ENCODE assay signal across 7 cellular contexts in genomic region chr3:129688310-129688895, GRCh38.
DNase-seq lines count a peak whose midpoint lies in the region; ATAC-seq and TF ChIP-seq lines count a peak whose summit lies in the region.

No MANE protein-coding gene starts in this region.

- H3K27me3 ChIP-seq in liver (ENCODE audit: control insufficient read depth in 4 of 4, insufficient read depth in 4 of 4, low read length in 3 of 4) (no peaks in the 10 kb centered on the region), tibial nerve (no peaks in the 10 kb centered on the region)

- no peaks in the 10 kb centered on the region for H3K9me3 ChIP-seq in liver (ENCODE audit: control insufficient read depth in 4 of 4, low read length in 3 of 4)
- H3K9me3 ChIP-seq in tibial nerve, result no peaks in the 10 kb centered on the region

- H3K36me3 ChIP-seq in liver (ENCODE audit: control insufficient read depth in 4 of 4, insufficient read depth in 3 of 4, low read depth in 1 of 4, low read length in 3 of 4), result peaks cover 0 to 2% (median 0%) of the 10 kb centered on the region in 4 donors
- H3K36me3 ChIP-seq in tibial nerve, result no peaks in the 10 kb centered on the region

- H3K4me1 ChIP-seq in liver (ENCODE audit: control insufficient read depth in 4 of 4, insufficient read depth in 4 of 4, low read length in 3 of 4) (peaks cover 2 to 17% (median 9%) of the 10 kb centered on the region in 4 donors), tibial nerve (peaks cover 0 to 47% (median 9%) of the 10 kb centered on the region in 4 donors)

- TF ChIP-seq CTCF in liver (IDR thresholded peaks at IDR 0.05; ENCODE audit: low read depth, low read length, missing input control), result no peak
- TF ChIP-seq CTCF in tibial nerve (IDR thresholded peaks at IDR 0.05), result no peak

- H3K27ac ChIP-seq in liver (ENCODE audit: low read depth in 1 of 2, low read length in 2 of 2), result peak overlapping the region; percentile 67 to 89
- peak overlapping the region; percentile 10 to 67 (median 58) for H3K27ac ChIP-seq in tibial nerve

- TF ChIP-seq EP300 in tibial nerve (IDR thresholded peaks at IDR 0.05), result no peak

- H3K4me3 ChIP-seq in liver (ENCODE audit: low read depth in 1 of 3, low read length in 3 of 3) (peak overlapping the region; percentile 30 to 60 (median 50)), tibial nerve (peak overlapping the region in 3 of 4 donors; percentile 21 to 35 (median 23))

- WGBS in liver, result 23% methylated on average over 11 of the region's 11 CpGs
- 34 to 47% methylated on average over 11 of the region's 11 CpGs for WGBS in tibial nerve, 2 donors

- peak; percentile 32 to 46 for TF ChIP-seq RAD21 in liver (IDR thresholded peaks at IDR 0.05)

- H3K9ac ChIP-seq in liver (ENCODE audit: low read depth in 1 of 2, low read length in 2 of 2), result peak overlapping the region; percentile 51 to 79

- peak; percentile 74 for DNase-seq in NCI-H2107 (lab: John Stamatoyannopoulos, UW)
- DNase-seq in dermis microvascular lymphatic vessel endothelial cell (ENCODE audit: low read depth in 2 of 2), result peak; percentile 36 to 47
- peak; percentile 25 to 40 for DNase-seq in tibial nerve (ENCODE audit: low spot score in 2 of 2)
- DNase-seq in KG1 (lab: John Stamatoyannopoulos, UW), result no peak
- no peak for DNase-seq in erythroblast (lab: John Stamatoyannopoulos, UW)

- no peak for ATAC-seq in GM21717 (IDR thresholded peaks at IDR 0.05; ENCODE audit: unreplicated experiment)

- TF ChIP-seq POLR2A in tibial nerve (IDR thresholded peaks at IDR 0.05), result no peak
- TF ChIP-seq POLR2A in erythroblast (IDR thresholded peaks at IDR 0.05; ENCODE audit: low read length), result no peak

TF ChIP-seq in liver, 16 proteins besides CTCF, POLR2A, EP300 and RAD21:
- no peak for TF ChIP-seq JUND (IDR thresholded peaks at IDR 0.05)
- TF ChIP-seq FOXA2 (IDR thresholded peaks at IDR 0.05), result no peak
- no peak for TF ChIP-seq MAX (IDR thresholded peaks at IDR 0.05)
- peak; percentile 31 for TF ChIP-seq TAF1 (conservative IDR thresholded peaks at IDR 0.05)
- TF ChIP-seq EGR1 (IDR thresholded peaks at IDR 0.05; ENCODE audit: low read depth in 2 of 2), result no peak
- no peak for TF ChIP-seq HNF4G (IDR thresholded peaks at IDR 0.05)
- TF ChIP-seq GABPA (IDR thresholded peaks at IDR 0.05 in 1 of 2, conservative IDR thresholded peaks at IDR 0.05 in 1 of 2), result no peak
- no peak for TF ChIP-seq HNF4A (conservative IDR thresholded peaks at IDR 0.05)
- no peak for TF ChIP-seq NR2F2 (IDR thresholded peaks at IDR 0.05)
- TF ChIP-seq ATF3 (IDR thresholded peaks at IDR 0.05), result no peak
- no peak for TF ChIP-seq FOXA1 (IDR thresholded peaks at IDR 0.05)
- TF ChIP-seq RXRA (IDR thresholded peaks at IDR 0.05), result no peak
- TF ChIP-seq ZBTB33 (IDR thresholded peaks at IDR 0.05), result no peak
- TF ChIP-seq YY1 (IDR thresholded peaks at IDR 0.05), result peak; percentile 54
- TF ChIP-seq REST (IDR thresholded peaks at IDR 0.05), result peak; percentile 66
- peak; percentile 54 for TF ChIP-seq SP1 (IDR thresholded peaks at IDR 0.05)

Comparison
In these comparisons a context has a peak if more than half of its experiments do, and no peak if none do; other contexts are left out.
1. DNase-seq: peak in NCI-H2107 (single experiment), dermis microvascular lymphatic vessel endothelial cell (2 of 2) and tibial nerve (2 of 2); none in KG1 (single experiment) and erythroblast (0 of 2).